8 cellular contexts compared by ENCODE assay signal in genomic region chr1:244862699-244863490, GRCh38. TPM values are rescaled to one million over a fixed set of nuclear protein-coding genes. Genes with fewer than 3 reads are reported as not detected.
DNase-seq lines count a peak whose midpoint lies in the region; TF ChIP-seq lines count a peak whose summit lies in the region.

No MANE protein-coding gene starts in this region.

- H3K36me3 Mint-ChIP-seq in mesothelial cell of epicardium = peaks cover 22% of the 10 kb centered on the region

- H3K4me1 ChIP-seq in endocrine pancreas (ENCODE audit: control insufficient read depth, insufficient read depth, low read length) = peaks cover 22% of the 10 kb centered on the region

- peak overlapping the region; percentile 99 for H3K27ac Mint-ChIP-seq in mesothelial cell of epicardium

- no peaks in the 10 kb centered on the region for H3K27me3 Mint-ChIP-seq in mesothelial cell of epicardium (ENCODE audit: low read depth)

- H3K9me3 ChIP-seq in endocrine pancreas (ENCODE audit: control insufficient read depth, low read length) = no peaks in the 10 kb centered on the region

- H3K4me1 Mint-ChIP-seq in mesothelial cell of epicardium = peaks cover 54% of the 10 kb centered on the region

- DNase-seq in CMK (ENCODE audit: low read depth) = peak; percentile 73
- DNase-seq in GM20000 (ENCODE audit: low spot score) = peak; percentile 96
- peak; percentile 93 for DNase-seq in HT-29 (ENCODE audit: low spot score)
- peak; percentile 86 to 91 for DNase-seq in NOMO-1 (lab: John Stamatoyannopoulos, UW; ENCODE audit: unreplicated experiment in 2 of 2)
- peak; percentile 94 for DNase-seq in activated CD8-positive, alpha-beta memory T cell treated with anti-CD3 and anti-CD28 coated beads, Interleukin-2, amount 50 U/mL, for 24 hours (ENCODE audit: extremely low read depth)
- peak; percentile 94 to 97 for DNase-seq in mesothelial cell of epicardium (ENCODE audit: low spot score in 2 of 2, unreplicated experiment in 2 of 2)
- peak; percentile 98 for DNase-seq in stimulated activated CD8-positive, alpha-beta memory T cell treated with anti-CD3 and anti-CD28 coated beads, Interleukin-15, amount 100 ng/mL, for 24 hours (ENCODE audit: low read depth)

- TF ChIP-seq CTCF in GM20000 (IDR thresholded peaks at IDR 0.05; ENCODE audit: extremely low read depth, missing control alignments) (no peak), mesothelial cell of epicardium (IDR thresholded peaks at IDR 0.05; ENCODE audit: unreplicated experiment) (no peak)

- no peaks in the 10 kb centered on the region for H3K27me3 ChIP-seq in endocrine pancreas (ENCODE audit: control insufficient read depth, insufficient read depth, low read length)

- H3K9ac ChIP-seq in endocrine pancreas (ENCODE audit: control insufficient read depth, insufficient read depth, low read length) = peak overlapping the region; percentile 98

- H3K36me3 ChIP-seq in endocrine pancreas (ENCODE audit: control insufficient read depth, insufficient read depth, low read length) = peaks cover 7% of the 10 kb centered on the region

- H3K9me3 Mint-ChIP-seq in mesothelial cell of epicardium = no peaks in the 10 kb centered on the region

- H3K4me3 Mint-ChIP-seq in mesothelial cell of epicardium = peak overlapping the region; percentile 86

- H3K4me3 ChIP-seq in endocrine pancreas (ENCODE audit: control insufficient read depth, insufficient read depth, low read length) = peak overlapping the region; percentile 98

RNA-seq across cellular contexts. Expression of gene HNRNPU, which starts 1.4 kb away (rescaled TPM):
- 261 and 277 TPM in 2 replicates for total RNA-seq in HT-29 (2014; rRNA removed; shearing (Covaris generic))
- total RNA-seq in mesothelial cell of epicardium = 423 to 436 TPM (median 424 TPM) in 3 replicates

RNA-seq across cellular contexts. Expression of gene COX20, which starts 27.4 kb away (rescaled TPM):
- total RNA-seq in HT-29 (2014; rRNA removed; shearing (Covaris generic)) = 16.1 and 18.8 TPM in 2 replicates
- total RNA-seq in mesothelial cell of epicardium = 27.7 to 31.9 TPM (median 29.3 TPM) in 3 replicates

Comparison
In these comparisons a context has a peak if more than half of its experiments do, and no peak if none do; other contexts are left out.
1. Peak in every context shown above with its lines: DNase-seq and H3K4me3 ChIP-seq.